ENCODE assay signal across 9 cellular contexts in genomic region chr12:89347325-89347829, GRCh38. TPM values are rescaled to one million over a fixed set of nuclear protein-coding genes. Genes with fewer than 3 reads are reported as not detected.
A peak's percentile ranks its signal among the peaks of the same experiment; 100 is the strongest.
DNase-seq lines count a peak whose midpoint lies in the region; ATAC-seq, FAIRE-seq and TF ChIP-seq lines count a peak whose summit lies in the region.
"Had no signal": no experiment of that assay in that cellular context is flagged by ENCODE, and none has a peak within 500 bp of the region (broad histone marks: within the 10 kb centered on the region; RNA-seq: fewer than 3 reads in every experiment).

No MANE protein-coding gene starts in this region.

- H3K9me3 Mint-ChIP-seq in activated naive CD4-positive, alpha-beta T cell treated with anti-CD3 and anti-CD28 coated beads, Interleukin-2, amount 10 ng/mL, durations not matched to agents 7 days and 5 days, result no peaks in the 10 kb centered on the region
- no peaks in the 10 kb centered on the region for H3K9me3 Mint-ChIP-seq in activated naive CD4-positive, alpha-beta T cell treated with anti-CD3 and anti-CD28 coated beads for 36 hours
- H3K9me3 Mint-ChIP-seq in WTC11, result no peaks in the 10 kb centered on the region

- peaks cover 52% of the 10 kb centered on the region for H3K36me3 Mint-ChIP-seq in activated naive CD4-positive, alpha-beta T cell treated with anti-CD3 and anti-CD28 coated beads, Interleukin-2, amount 10 ng/mL, durations not matched to agents 7 days and 5 days
- peaks cover 25% of the 10 kb centered on the region for H3K36me3 Mint-ChIP-seq in activated naive CD4-positive, alpha-beta T cell treated with anti-CD3 and anti-CD28 coated beads for 36 hours (ENCODE audit: low read depth)
- peaks cover 44% of the 10 kb centered on the region for H3K36me3 Mint-ChIP-seq in WTC11

- POLR2A ChIA-PET in WTC11 (lab: Charles Lee), result interaction anchor here (1.0 to 3.5 kb wide), 4 partner anchors 10 to 178 kb away, joined by 3 to 19 read pairs (median 5); partner anchors contain the start of gene GALNT4

- peaks cover 43% of the 10 kb centered on the region for H3K79me2 ChIP-seq in keratinocyte (ENCODE audit: control insufficient read depth, insufficient read depth, low read length)

- CTCF ChIA-PET in activated naive CD4-positive, alpha-beta T cell treated with anti-CD3 and anti-CD28 coated beads, Interleukin-2, amount 10 ng/mL, durations not matched to agents 7 days and 5 days (lab: Charles Lee), result interaction anchor here (0.9 to 3.9 kb wide), 12 partner anchors 15 to 327 kb away, joined by 3 to 18 read pairs (median 4); no protein-coding TSS in a partner anchor
- CTCF ChIA-PET in activated naive CD4-positive, alpha-beta T cell treated with anti-CD3 and anti-CD28 coated beads for 36 hours (lab: Charles Lee), result interaction anchor here (0.7 to 1.5 kb wide), 3 partner anchors 103 to 330 kb away, joined by 3 to 4 read pairs (median 3); no protein-coding TSS in a partner anchor
- CTCF ChIA-PET in WTC11 (lab: Charles Lee), result interaction anchor here (2.1 to 2.3 kb wide), 2 partner anchors 112 to 330 kb away, joined by 6 to 13 read pairs; no protein-coding TSS in a partner anchor

- ATAC-seq in WTC11 (no peak), thoracic aorta (ENCODE audit: insufficient number of reproducible peaks, low FRiP score, low read depth) (no peak)

- dilution Hi-C loops in keratinocyte (cut with MboI; ENCODE audit: extremely low pct_ligation_motif_present, low sequenced_read_pairs), result loop anchor here (25.0 kb wide), 1 partner anchor 285 kb away; no protein-coding TSS in a partner anchor

- no peak overlapping the region for H3K9ac ChIP-seq in keratinocyte (ENCODE audit: control insufficient read depth, extremely low read depth, insufficient read depth, low read length)

- no peak for DNase-seq in activated naive CD4-positive, alpha-beta T cell treated with anti-CD3 and anti-CD28 coated beads, Interleukin-2, amount 10 ng/mL, durations not matched to agents 7 days and 5 days
- no peak for DNase-seq in activated naive CD4-positive, alpha-beta T cell treated with anti-CD3 and anti-CD28 coated beads for 36 hours
- DNase-seq in WTC11 (ENCODE audit: low spot score) (no peak), keratinocyte (ENCODE audit: low read depth, low spot score) (no peak), thoracic aorta (ENCODE audit: low spot score) (no peak), NCI-H187 (lab: John Stamatoyannopoulos, UW) (no peak), small intestine (no peak), NCI-H128 (lab: John Stamatoyannopoulos, UW; ENCODE audit: unreplicated experiment) (no peak)

- 84 to 96% (median 92%) methylated on average over 3 of the region's 3 CpGs for WGBS in small intestine, 3 donors

- intact Hi-C loops in activated naive CD4-positive, alpha-beta T cell treated with anti-CD3 and anti-CD28 coated beads for 36 hours (cut with micrococcal nuclease), result no loop called here

- TF ChIP-seq CTCF in WTC11 (IDR thresholded peaks at IDR 0.05), result no peak
- TF ChIP-seq CTCF in keratinocyte (optimal IDR thresholded peaks at IDR 0.05 in 1 of 3, IDR thresholded peaks at IDR 0.05 in 1 of 3, conservative IDR thresholded peaks at IDR 0.05 in 1 of 3; ENCODE audit: extremely low read depth in 1 of 3, insufficient read depth in 2 of 3, low read length in 3 of 3), result no peak
- TF ChIP-seq CTCF in thoracic aorta (IDR thresholded peaks at IDR 0.05), result no peak

- H3K4me3 Mint-ChIP-seq in activated naive CD4-positive, alpha-beta T cell treated with anti-CD3 and anti-CD28 coated beads, Interleukin-2, amount 10 ng/mL, durations not matched to agents 7 days and 5 days, result peak overlapping the region; percentile 40
- no peak overlapping the region for H3K4me3 Mint-ChIP-seq in activated naive CD4-positive, alpha-beta T cell treated with anti-CD3 and anti-CD28 coated beads for 36 hours
- peak overlapping the region; percentile 97 for H3K4me3 Mint-ChIP-seq in WTC11

- peaks cover 18 to 31% of the 10 kb centered on the region in 2 experiments for H3K36me3 ChIP-seq in keratinocyte (ENCODE audit: control insufficient read depth in 2 of 2, extremely low read depth in 1 of 2, insufficient read depth in 2 of 2, low read length in 2 of 2)
- H3K36me3 ChIP-seq in thoracic aorta, result no peaks in the 10 kb centered on the region
- no peaks in the 10 kb centered on the region for H3K36me3 ChIP-seq in small intestine (ENCODE audit: control insufficient read depth in 2 of 2, insufficient read depth in 2 of 2, low read length in 2 of 2)
- H3K36me3 ChIP-seq: prostate gland had no signal

- peaks cover 59% of the 10 kb centered on the region for H3K4me1 Mint-ChIP-seq in activated naive CD4-positive, alpha-beta T cell treated with anti-CD3 and anti-CD28 coated beads, Interleukin-2, amount 10 ng/mL, durations not matched to agents 7 days and 5 days
- H3K4me1 Mint-ChIP-seq in activated naive CD4-positive, alpha-beta T cell treated with anti-CD3 and anti-CD28 coated beads for 36 hours (ENCODE audit: low read depth), result peaks cover 41% of the 10 kb centered on the region
- H3K4me1 Mint-ChIP-seq in WTC11, result peaks cover 68% of the 10 kb centered on the region

- H3K27me3 ChIP-seq in keratinocyte (ENCODE audit: control insufficient read depth, extremely low read depth, insufficient read depth, low read length), result no peaks in the 10 kb centered on the region
- H3K27me3 ChIP-seq in thoracic aorta (replicated peaks; ENCODE audit: insufficient read depth), result no peaks in the 10 kb centered on the region
- H3K27me3 ChIP-seq in small intestine (ENCODE audit: control insufficient read depth in 2 of 2, insufficient read depth in 2 of 2, low read length in 2 of 2), result no peaks in the 10 kb centered on the region

- no peak for FAIRE-seq in keratinocyte (lab: Jason Lieb, UNC)
- no peak for FAIRE-seq in small intestine (lab: Jason Lieb, UNC)

- no peak overlapping the region for H2AFZ ChIP-seq in keratinocyte (ENCODE audit: control insufficient read depth, low read length)

- H3K9me3 ChIP-seq in keratinocyte (ENCODE audit: control insufficient read depth, low read depth, low read length) (no peaks in the 10 kb centered on the region), thoracic aorta (no peaks in the 10 kb centered on the region), small intestine (ENCODE audit: control insufficient read depth, low read depth) (no peaks in the 10 kb centered on the region)
- H3K9me3 ChIP-seq: prostate gland had no signal

- peaks cover 36% of the 10 kb centered on the region for H4K20me1 ChIP-seq in keratinocyte (ENCODE audit: control insufficient read depth, extremely low read depth, insufficient read depth, low read length)

- peaks cover 19% of the 10 kb centered on the region for H3K4me1 ChIP-seq in keratinocyte (ENCODE audit: control insufficient read depth, extremely low read depth, insufficient read depth, low read length)
- H3K4me1 ChIP-seq in thoracic aorta (ENCODE audit: control insufficient read depth in 1 of 2, low read depth in 2 of 2), result peaks cover 11 to 60% of the 10 kb centered on the region in 2 donors
- peaks cover 14 to 26% of the 10 kb centered on the region in 2 donors for H3K4me1 ChIP-seq in small intestine (ENCODE audit: control insufficient read depth in 2 of 2, insufficient read depth in 1 of 2, low read depth in 1 of 2, low read length in 1 of 2)
- H3K4me1 ChIP-seq: prostate gland had no signal

- no peaks in the 10 kb centered on the region for H3K27me3 Mint-ChIP-seq in activated naive CD4-positive, alpha-beta T cell treated with anti-CD3 and anti-CD28 coated beads, Interleukin-2, amount 10 ng/mL, durations not matched to agents 7 days and 5 days
- H3K27me3 Mint-ChIP-seq in activated naive CD4-positive, alpha-beta T cell treated with anti-CD3 and anti-CD28 coated beads for 36 hours (ENCODE audit: low read depth), result peaks cover 4% of the 10 kb centered on the region
- H3K27me3 Mint-ChIP-seq in WTC11 (ENCODE audit: low read depth), result peaks cover 8% of the 10 kb centered on the region

- H3K9me1 ChIP-seq in keratinocyte (ENCODE audit: control insufficient read depth, extremely low read depth, insufficient read depth, low read length), result no peaks in the 10 kb centered on the region

- H3K4me3 ChIP-seq in keratinocyte (ENCODE audit: control insufficient read depth in 2 of 3, extremely low read depth in 1 of 3, insufficient read depth in 2 of 3, low read depth in 1 of 3, low read length in 3 of 3) (peak overlapping the region in 2 of 3 experiments; percentile 11 to 84), thoracic aorta (peak overlapping the region; percentile 6), small intestine (ENCODE audit: low read depth in 1 of 2, low read length in 2 of 2) (no peak overlapping the region)
- H3K4me3 ChIP-seq: prostate gland had no signal

- H3K27ac Mint-ChIP-seq in activated naive CD4-positive, alpha-beta T cell treated with anti-CD3 and anti-CD28 coated beads, Interleukin-2, amount 10 ng/mL, durations not matched to agents 7 days and 5 days, result peak overlapping the region; percentile 89
- no peak overlapping the region for H3K27ac Mint-ChIP-seq in activated naive CD4-positive, alpha-beta T cell treated with anti-CD3 and anti-CD28 coated beads for 36 hours
- peak overlapping the region; percentile 81 for H3K27ac Mint-ChIP-seq in WTC11

- H3K27ac ChIP-seq in keratinocyte (ENCODE audit: control insufficient read depth, insufficient read depth, low read length), result no peak overlapping the region
- H3K27ac ChIP-seq in thoracic aorta, result peak overlapping the region in 1 of 2 donors; percentile 30
- peak overlapping the region in 1 of 2 donors; percentile 77 for H3K27ac ChIP-seq in small intestine (ENCODE audit: low read depth in 1 of 2, low read length in 1 of 2)
- H3K27ac ChIP-seq: prostate gland had no signal

- peak overlapping the region; percentile 78 for H3K4me2 ChIP-seq in keratinocyte (ENCODE audit: control insufficient read depth, extremely low read depth, insufficient read depth, low read depth, low read length)

TF ChIP-seq in WTC11, 78 proteins besides CTCF, POLR2A, EP300 and RAD21 (continues in another document):
- TF ChIP-seq ZNF671 (CRISPR knock-in tag; IDR thresholded peaks at IDR 0.05) (0 out of 2 replicates have a peak, but pooled peaks have one; percentile 24), ZNF416 (CRISPR knock-in tag; IDR thresholded peaks at IDR 0.05) (0 out of 2 replicates have a peak, but pooled peaks have one; percentile 19)

RNA-seq across cellular contexts. Expression of gene DUSP6, which starts 4.9 kb away (rescaled TPM):
- 10 to 100 TPM; 24.8 to 26.1 TPM for total RNA-seq in activated naive CD4-positive, alpha-beta T cell treated with anti-CD3 and anti-CD28 coated beads for 36 hours
- total RNA-seq in WTC11 (2021) (136 to 245 TPM (median 141 TPM) in 3 replicates), thoracic aorta (100 to 1,000 TPM; 103 to 147 TPM)
- polyA plus RNA-seq in keratinocyte (205 to 251 TPM (median 221 TPM) in 3 replicates), small intestine (10 to 100 TPM; 10.3 to 28.2 (median 20.0) TPM)
- 66.1 TPM for polyA plus RNA-seq in keratinocyte (2011; ENCODE audit: low read depth)
- 66.2 and 96.4 TPM in 2 replicates for polyA plus RNA-seq in keratinocyte (2011; cell fraction: cytosol; rRNA removed)
- polyA plus RNA-seq in keratinocyte (2011; cell fraction: nucleus; rRNA removed), result 255 and 281 TPM in 2 replicates
- 82.7 and 187 TPM in 2 replicates for polyA plus RNA-seq in keratinocyte (2012; ENCODE audit: low replicate concordance)
- polyA minus RNA-seq in keratinocyte, result 454 to 649 TPM (median 503 TPM) in 3 replicates
- 290 TPM for polyA minus RNA-seq in keratinocyte (2011; cell fraction: cytosol; rRNA and poly(A)+ RNA removed)
- 297 and 332 TPM in 2 replicates for polyA minus RNA-seq in keratinocyte (2011; cell fraction: nucleus; rRNA and poly(A)+ RNA removed)

Comparison
In these comparisons a context has a peak if more than half of its experiments do, and no peak if none do; other contexts are left out.
1. H3K4me3 ChIP-seq: peak in keratinocyte (2 of 3) and thoracic aorta (single experiment); none in small intestine (0 of 2).